Comparison of ENCODE assay signal across 1 cellular context in the genomic region with DNA sequence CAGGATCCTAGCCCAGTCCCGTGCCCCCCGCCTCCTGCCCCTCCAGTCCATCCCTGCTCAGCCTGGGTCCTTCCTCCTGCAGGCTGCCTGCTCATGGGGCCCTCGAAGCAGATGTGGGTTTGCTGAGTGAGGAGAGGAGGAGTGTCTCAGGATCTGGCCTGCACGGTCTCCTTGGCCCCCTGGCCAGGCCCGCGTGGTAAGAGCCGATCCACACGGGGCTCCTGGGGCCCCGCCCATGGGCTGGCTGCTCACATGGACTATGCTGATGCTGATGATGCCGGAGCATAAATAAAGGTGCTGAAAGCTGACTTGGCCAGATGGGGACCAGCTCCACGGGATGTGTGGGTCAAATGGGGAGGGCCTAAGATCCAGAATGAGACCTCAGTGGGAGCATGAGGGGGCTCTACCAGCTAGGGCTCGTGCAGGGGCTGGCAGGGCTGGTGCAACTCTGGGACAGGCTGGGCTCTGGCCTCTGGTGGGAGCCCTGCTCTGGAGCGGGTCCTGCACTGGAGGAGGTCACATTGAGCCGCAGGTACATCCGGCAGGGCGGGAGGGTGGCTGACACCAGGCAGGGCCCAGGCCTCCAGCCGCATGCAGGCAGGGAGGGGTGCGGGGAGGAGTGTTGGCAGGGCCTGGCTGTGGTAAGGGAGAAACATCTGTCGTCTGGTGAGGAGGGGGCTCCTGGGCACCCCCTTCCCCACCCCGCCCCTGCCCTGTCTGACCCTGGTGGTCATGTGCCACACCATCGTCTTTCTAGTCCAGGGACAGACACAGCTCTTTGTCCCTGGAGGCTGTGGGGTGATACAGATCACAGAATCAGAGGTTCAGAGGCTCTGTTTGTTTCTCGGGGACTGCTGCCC.
TF ChIP-seq lines count a peak whose summit lies in the region.

No MANE protein-coding gene starts in this region.

TF ChIP-seq in GM23338, 12 proteins besides CTCF, POLR2A, EP300 and RAD21 (continued from another document):
- TF ChIP-seq POLR2AphosphoS5 (IDR thresholded peaks at IDR 0.05; ENCODE audit: low read depth) (no peak), ZNF462 (CRISPR knock-in tag; IDR thresholded peaks at IDR 0.05) (no peak)
